In the genomic region with DNA sequence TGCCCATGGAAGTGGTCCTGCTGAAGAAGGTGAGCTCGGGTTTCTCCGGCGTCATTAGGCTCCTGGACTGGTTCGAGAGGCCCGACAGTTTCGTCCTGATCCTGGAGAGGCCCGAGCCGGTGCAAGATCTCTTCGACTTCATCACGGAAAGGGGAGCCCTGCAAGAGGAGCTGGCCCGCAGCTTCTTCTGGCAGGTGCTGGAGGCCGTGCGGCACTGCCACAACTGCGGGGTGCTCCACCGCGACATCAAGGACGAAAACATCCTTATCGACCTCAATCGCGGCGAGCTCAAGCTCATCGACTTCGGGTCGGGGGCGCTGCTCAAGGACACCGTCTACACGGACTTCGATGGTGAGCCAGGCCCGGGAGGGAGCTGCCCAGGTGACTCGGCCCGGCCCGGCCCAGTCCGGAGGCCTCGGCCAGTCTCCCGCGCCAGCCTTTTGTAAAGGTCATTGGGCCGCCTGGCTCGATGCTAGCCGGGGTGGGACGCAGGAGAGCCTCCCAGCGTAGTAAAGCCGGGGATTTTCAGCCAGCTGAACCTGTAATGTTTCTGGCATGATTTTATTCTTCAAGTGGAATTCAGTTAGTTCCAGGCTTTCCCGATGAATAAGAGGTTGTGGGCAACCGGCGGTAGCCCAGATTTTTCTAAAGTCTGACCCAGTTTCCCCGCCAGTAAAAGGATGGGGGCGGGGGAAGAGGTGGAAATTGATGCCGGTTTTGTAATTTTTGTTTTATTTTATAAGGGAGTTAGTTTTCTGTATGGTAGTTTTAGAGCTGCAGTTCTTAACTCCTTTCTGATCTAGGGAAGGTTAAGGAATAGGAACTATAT, we compare ENCODE assay signal across 8 cellular contexts. TPM values are rescaled to one million over a fixed set of nuclear protein-coding genes. Genes with fewer than 3 reads are reported as not detected.
DNase-seq lines count a peak whose midpoint lies in the region; ATAC-seq, FAIRE-seq and TF ChIP-seq lines count a peak whose summit lies in the region.

No MANE protein-coding gene starts in this region.

- no peak for TF ChIP-seq CTCF in glutamatergic neuron (IDR thresholded peaks at IDR 0.05; ENCODE audit: partially characterized antibody, unreplicated experiment)
- no peak for TF ChIP-seq CTCF in osteocyte (IDR thresholded peaks at IDR 0.05)

- no peak for FAIRE-seq in HTR-8/SVneo (lab: Jason Lieb, UNC)

- H3K36me3 Mint-ChIP-seq in glutamatergic neuron (ENCODE audit: unreplicated experiment) (no peaks in the 10 kb centered on the region), osteocyte (ENCODE audit: unreplicated experiment) (peaks cover 24% of the 10 kb centered on the region)

- H3K27ac Mint-ChIP-seq in glutamatergic neuron (ENCODE audit: unreplicated experiment) (peak overlapping the region; percentile 85), osteocyte (ENCODE audit: unreplicated experiment) (peak overlapping the region; percentile 88)

- H3K4me1 Mint-ChIP-seq in glutamatergic neuron (ENCODE audit: low read depth, unreplicated experiment), result peaks cover 8% of the 10 kb centered on the region
- peaks cover 32% of the 10 kb centered on the region for H3K4me1 Mint-ChIP-seq in osteocyte (ENCODE audit: unreplicated experiment)

- H3K27me3 Mint-ChIP-seq in glutamatergic neuron (ENCODE audit: unreplicated experiment) (peaks cover 10% of the 10 kb centered on the region), osteocyte (ENCODE audit: unreplicated experiment) (no peaks in the 10 kb centered on the region)

- H3K9me3 Mint-ChIP-seq in glutamatergic neuron (ENCODE audit: unreplicated experiment) (peaks cover 10% of the 10 kb centered on the region), osteocyte (ENCODE audit: unreplicated experiment) (no peaks in the 10 kb centered on the region)

- H3K4me3 Mint-ChIP-seq in glutamatergic neuron (ENCODE audit: unreplicated experiment) (peak overlapping the region; percentile 96), osteocyte (ENCODE audit: unreplicated experiment) (peak overlapping the region; percentile 75)

- no peak for ATAC-seq in HG03457 (IDR thresholded peaks at IDR 0.05; ENCODE audit: unreplicated experiment)

- DNase-seq in GM04504 (ENCODE audit: low read depth), result peak; percentile 24
- peak; percentile 26 for DNase-seq in NCI-H345 treated with DMSO at 0.1 percent for 48 hours (lab: John Stamatoyannopoulos, UW; ENCODE audit: unreplicated experiment)
- peak; percentile 41 for DNase-seq in activated naive CD4-positive, alpha-beta T cell treated with anti-CD3 and anti-CD28 coated beads, Interleukin-2, amount 50 U/mL, for 16 hours
- DNase-seq in glutamatergic neuron, result peak; percentile 43
- no peak for DNase-seq in osteocyte (ENCODE audit: extremely low spot score, unreplicated experiment)
- no peak for DNase-seq in HTR-8/SVneo (ENCODE audit: insufficient read length, low spot score)
- no peak for DNase-seq in DMS153 treated with DMSO at 0.1 percent for 48 hours (lab: John Stamatoyannopoulos, UW; ENCODE audit: unreplicated experiment)

RNA-seq across cellular contexts. Expression of gene PIM1, which starts 1.4 kb away (rescaled TPM):
- total RNA-seq in glutamatergic neuron (ENCODE audit: unreplicated experiment), result 22.7 TPM
- total RNA-seq in osteocyte, result 8.9 and 12.8 TPM in 2 replicates

Comparison
In these comparisons a context has a peak if more than half of its experiments do, and no peak if none do; other contexts are left out.
1. DNase-seq: peak in GM04504 (single experiment), NCI-H345 treated with DMSO at 0.1 percent for 48 hours (single experiment), activated naive CD4-positive, alpha-beta T cell treated with anti-CD3 and anti-CD28 coated beads, Interleukin-2, amount 50 U/mL, for 16 hours (single experiment) and glutamatergic neuron (single experiment); none in osteocyte (single experiment), HTR-8/SVneo (single experiment) and DMS153 treated with DMSO at 0.1 percent for 48 hours (single experiment).